Comparison of ENCODE assay signal across 23 cellular contexts in the genomic region with DNA sequence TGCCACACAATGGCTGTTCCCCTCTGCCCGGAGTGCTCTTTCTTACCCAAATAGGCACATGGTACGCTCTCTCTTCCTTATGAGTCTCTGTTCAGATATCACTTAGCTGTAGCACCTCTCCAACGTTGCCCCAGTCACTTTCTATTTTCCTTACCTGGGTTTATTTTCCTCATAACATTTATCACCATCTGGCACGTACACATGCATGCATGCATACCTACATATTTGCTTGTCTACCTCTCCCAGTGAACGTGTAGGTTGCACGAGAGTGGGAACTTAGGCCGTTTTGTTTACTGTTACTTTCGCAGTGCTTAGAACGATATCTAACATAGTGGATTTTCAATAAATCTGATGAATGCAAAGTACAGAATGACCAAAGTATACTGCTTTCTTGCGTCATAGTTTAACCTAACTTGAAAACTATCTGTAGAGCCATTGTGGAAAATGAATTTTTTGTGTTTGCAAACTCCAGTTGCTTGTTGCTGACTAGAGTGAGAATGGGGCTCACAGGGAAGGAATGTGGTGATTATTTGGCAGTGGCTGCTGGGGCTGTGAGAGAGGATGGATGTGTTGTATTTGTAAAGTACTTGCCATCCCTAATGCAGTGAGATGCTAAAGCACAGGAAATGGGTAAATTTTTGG. TPM values are rescaled to one million over a fixed set of nuclear protein-coding genes. Genes with fewer than 3 reads are reported as not detected.
DNase-seq lines count a peak whose midpoint lies in the region; ATAC-seq and TF ChIP-seq lines count a peak whose summit lies in the region.
"Had no signal": no experiment of that assay in that cellular context is flagged by ENCODE, and none has a peak within 500 bp of the region (broad histone marks: within the 10 kb centered on the region; RNA-seq: fewer than 3 reads in every experiment).

No MANE protein-coding gene starts in this region.

- no TSS peak for BruUV-seq in MCF 10A (replicated peaks; lab: Mats Ljungman, UMichigan)

- no peak overlapping the region for H3K9ac ChIP-seq in smooth muscle cell (ENCODE audit: low read depth)

- H3K27ac Mint-ChIP-seq in MCF 10A (ENCODE audit: low read depth, unreplicated experiment) (peak overlapping the region; percentile 44), WTC11 (peak overlapping the region; percentile 96)
- no peak overlapping the region for H3K27ac Mint-ChIP-seq in activated T-helper 1 cell treated with anti-CD3 and anti-CD28 coated beads, Interleukin-12 subunit alpha, Interleukin-12 subunit beta, Interleukin-2, Interleukin-4 antibody, amounts not matched to agents 30 ng/mL and 10 ng/mL and 1 ng/mL, durations not matched to agents 14 hours and 24 hours and 36 hours
- H3K27ac Mint-ChIP-seq: activated naive CD8-positive, alpha-beta T cell treated with anti-CD3 and anti-CD28 coated beads for 36 hours; CD8-positive, alpha-beta T cell; T-helper 2 cell treated with Interferon-gamma antibody and Interleukin-4, amounts not matched to agents 5 μg/mL and 100 μg/mL, for 36 hours had no signal

- H3K36me3 Mint-ChIP-seq in MCF 10A (ENCODE audit: insufficient read depth, unreplicated experiment) (peaks cover 72% of the 10 kb centered on the region), WTC11 (peaks cover 3% of the 10 kb centered on the region)
- peaks cover 19% of the 10 kb centered on the region for H3K36me3 Mint-ChIP-seq in activated T-helper 1 cell treated with anti-CD3 and anti-CD28 coated beads, Interleukin-12 subunit alpha, Interleukin-12 subunit beta, Interleukin-2, Interleukin-4 antibody, amounts not matched to agents 30 ng/mL and 10 ng/mL and 1 ng/mL, durations not matched to agents 14 hours and 24 hours and 36 hours (ENCODE audit: low read depth)

- CTCF ChIA-PET in MCF 10A (lab: Yijun Ruan, JAX): interaction anchor here (0.9 to 3.8 kb wide), 9 partner anchors 8 to 217 kb away, joined by 3 to 28 read pairs (median 4); no protein-coding TSS in a partner anchor
- CTCF ChIA-PET in WTC11 (lab: Charles Lee): interaction anchor here (0.7 to 3.8 kb wide), 4 partner anchors 31 to 111 kb away, joined by 4 to 14 read pairs (median 5); no protein-coding TSS in a partner anchor

- no peak overlapping the region for H3K4me2 ChIP-seq in smooth muscle cell

- peaks cover 15% of the 10 kb centered on the region for H3F3A ChIP-seq in smooth muscle cell (ENCODE audit: low read depth)

- H3K4me3 Mint-ChIP-seq in MCF 10A (ENCODE audit: unreplicated experiment) (no peak overlapping the region), WTC11 (no peak overlapping the region)
- no peak overlapping the region for H3K4me3 Mint-ChIP-seq in activated T-helper 1 cell treated with anti-CD3 and anti-CD28 coated beads, Interleukin-12 subunit alpha, Interleukin-12 subunit beta, Interleukin-2, Interleukin-4 antibody, amounts not matched to agents 30 ng/mL and 10 ng/mL and 1 ng/mL, durations not matched to agents 14 hours and 24 hours and 36 hours
- H3K4me3 Mint-ChIP-seq: activated naive CD8-positive, alpha-beta T cell treated with anti-CD3 and anti-CD28 coated beads for 36 hours; CD8-positive, alpha-beta T cell; T-helper 2 cell treated with Interferon-gamma antibody and Interleukin-4, amounts not matched to agents 5 μg/mL and 100 μg/mL, for 36 hours had no signal

- H3K27me3 ChIP-seq in breast epithelium (no peaks in the 10 kb centered on the region), smooth muscle cell (ENCODE audit: low read depth) (no peaks in the 10 kb centered on the region)
- H3K27me3 ChIP-seq: heart left ventricle, pancreas, spleen had no signal

- 82% methylated on average over 10 of the region's 10 CpGs for WGBS in smooth muscle cell (ENCODE audit: low lambda C conversion rate)

- TF ChIP-seq POLR2A in breast epithelium (IDR thresholded peaks at IDR 0.05): no peak

- H3K27me3 Mint-ChIP-seq in MCF 10A (ENCODE audit: insufficient read depth, unreplicated experiment) (no peaks in the 10 kb centered on the region), WTC11 (ENCODE audit: low read depth) (no peaks in the 10 kb centered on the region)
- no peaks in the 10 kb centered on the region for H3K27me3 Mint-ChIP-seq in activated T-helper 1 cell treated with anti-CD3 and anti-CD28 coated beads, Interleukin-12 subunit alpha, Interleukin-12 subunit beta, Interleukin-2, Interleukin-4 antibody, amounts not matched to agents 30 ng/mL and 10 ng/mL and 1 ng/mL, durations not matched to agents 14 hours and 24 hours and 36 hours (ENCODE audit: insufficient read depth)
- H3K27me3 Mint-ChIP-seq: activated naive CD8-positive, alpha-beta T cell treated with anti-CD3 and anti-CD28 coated beads for 36 hours had no signal

- POLR2A ChIA-PET in MCF 10A (lab: Yijun Ruan, JAX): interaction anchor here (0.8 to 1.9 kb wide), 4 partner anchors 46 to 155 kb away, joined by 3 to 5 read pairs (median 4); partner anchors contain the start of gene ACSL3
- POLR2A ChIA-PET in WTC11 (lab: Charles Lee): interaction anchor here (0.7 to 1.1 kb wide), 2 partner anchors 16 to 46 kb away, joined by 3 to 4 read pairs; no protein-coding TSS in a partner anchor

- H3K4me3 ChIP-seq in breast epithelium: no peak overlapping the region
- H3K4me3 ChIP-seq in fibroblast of the aortic adventitia (ENCODE audit: low read depth, low read length): no peak overlapping the region
- no peak overlapping the region for H3K4me3 ChIP-seq in smooth muscle cell
- H3K4me3 ChIP-seq: GM12878, heart left ventricle, K562, pancreas, spleen had no signal

- ATAC-seq in WTC11: peak; percentile 90
- ATAC-seq in HG03139 (IDR thresholded peaks at IDR 0.05; ENCODE audit: unreplicated experiment): no peak
- no peak for ATAC-seq in GM21737 (IDR thresholded peaks at IDR 0.05; ENCODE audit: unreplicated experiment)
- ATAC-seq: CD8-positive, alpha-beta T cell; GM12878; HCT116; K562; pancreas had no signal

- H3K79me2 ChIP-seq in smooth muscle cell (ENCODE audit: low read depth): peaks cover 99% of the 10 kb centered on the region

- H3K27ac ChIP-seq in breast epithelium (no peak overlapping the region), smooth muscle cell (ENCODE audit: low read depth) (peak overlapping the region; percentile 20)
- H3K27ac ChIP-seq: pancreas, spleen had no signal

- no peak overlapping the region for H2AFZ ChIP-seq in smooth muscle cell (ENCODE audit: low read depth)

- intact Hi-C loops in MCF 10A (cut with micrococcal nuclease): no loop called here
- intact Hi-C loops in breast epithelium (cut with DNase I; ENCODE audit: low total_unique reads): no loop called here
- intact Hi-C loops in activated T-helper 1 cell treated with anti-CD3 and anti-CD28 coated beads, Interleukin-12 subunit alpha, Interleukin-12 subunit beta, Interleukin-2, Interleukin-4 antibody, amounts not matched to agents 30 ng/mL and 10 ng/mL and 1 ng/mL, durations not matched to agents 14 hours and 24 hours and 36 hours (cut with micrococcal nuclease): no loop called here

- DNase-seq in MCF 10A (ENCODE audit: unreplicated experiment) (no peak), breast epithelium (ENCODE audit: low spot score in 2 of 2) (no peak), WTC11 (ENCODE audit: low spot score) (no peak), fibroblast of the aortic adventitia (ENCODE audit: low read depth) (peak; percentile 62), smooth muscle cell (lab: John Stamatoyannopoulos, UW; ENCODE audit: unreplicated experiment) (no peak)
- DNase-seq in activated T-helper 1 cell treated with anti-CD3 and anti-CD28 coated beads, Interleukin-12 subunit alpha, Interleukin-12 subunit beta, Interleukin-2, Interleukin-4 antibody, amounts not matched to agents 30 ng/mL and 10 ng/mL and 1 ng/mL, durations not matched to agents 14 hours and 24 hours and 36 hours (ENCODE audit: low spot score): no peak
- DNase-seq: activated CD4-positive, alpha-beta T cell treated with anti-CD3 and anti-CD28 coated beads for 48 hours; activated naive CD8-positive, alpha-beta T cell treated with anti-CD3 and anti-CD28 coated beads for 36 hours; activated T-cell treated with anti-CD3 and anti-CD28 coated beads for 4 hours; CD8-positive, alpha-beta T cell; heart left ventricle; NCI-H1417; NCI-H446 treated with DMSO at 0.1 percent for 48 hours; pancreas; SIG-M5; spleen; stimulated activated naive CD4-positive, alpha-beta T cell had no signal

- no peaks in the 10 kb centered on the region for H3K9me3 Mint-ChIP-seq in MCF 10A (ENCODE audit: unreplicated experiment)
- no peaks in the 10 kb centered on the region for H3K9me3 Mint-ChIP-seq in WTC11
- no peaks in the 10 kb centered on the region for H3K9me3 Mint-ChIP-seq in activated T-helper 1 cell treated with anti-CD3 and anti-CD28 coated beads, Interleukin-12 subunit alpha, Interleukin-12 subunit beta, Interleukin-2, Interleukin-4 antibody, amounts not matched to agents 30 ng/mL and 10 ng/mL and 1 ng/mL, durations not matched to agents 14 hours and 24 hours and 36 hours
- H3K9me3 Mint-ChIP-seq: activated naive CD8-positive, alpha-beta T cell treated with anti-CD3 and anti-CD28 coated beads for 36 hours; CD8-positive, alpha-beta T cell; T-helper 2 cell treated with Interferon-gamma antibody and Interleukin-4, amounts not matched to agents 5 μg/mL and 100 μg/mL, for 36 hours had no signal

- H4K20me1 ChIP-seq in smooth muscle cell (ENCODE audit: low read depth): peaks cover 99% of the 10 kb centered on the region

- peaks cover 40% of the 10 kb centered on the region for H3K4me1 Mint-ChIP-seq in MCF 10A (ENCODE audit: insufficient read depth, unreplicated experiment)
- H3K4me1 Mint-ChIP-seq in WTC11: peaks cover 87% of the 10 kb centered on the region
- peaks cover 30% of the 10 kb centered on the region for H3K4me1 Mint-ChIP-seq in activated T-helper 1 cell treated with anti-CD3 and anti-CD28 coated beads, Interleukin-12 subunit alpha, Interleukin-12 subunit beta, Interleukin-2, Interleukin-4 antibody, amounts not matched to agents 30 ng/mL and 10 ng/mL and 1 ng/mL, durations not matched to agents 14 hours and 24 hours and 36 hours (ENCODE audit: low read depth)

- H3K9me3 ChIP-seq in breast epithelium (no peaks in the 10 kb centered on the region), smooth muscle cell (replicated peaks; ENCODE audit: low read depth) (no peaks in the 10 kb centered on the region)
- H3K9me3 ChIP-seq: heart left ventricle, pancreas, spleen had no signal

- H3K4me1 ChIP-seq in breast epithelium (no peaks in the 10 kb centered on the region), smooth muscle cell (ENCODE audit: low read depth) (peaks cover 5% of the 10 kb centered on the region)

- no peaks in the 10 kb centered on the region for H3K36me3 ChIP-seq in breast epithelium
- peaks cover 20% of the 10 kb centered on the region for H3K36me3 ChIP-seq in smooth muscle cell (ENCODE audit: low read depth)

- TF ChIP-seq CTCF in MCF 10A (IDR thresholded peaks at IDR 0.05; ENCODE audit: unreplicated experiment): no peak
- no peak for TF ChIP-seq CTCF in breast epithelium (IDR thresholded peaks at IDR 0.05)
- no peak for TF ChIP-seq CTCF in WTC11 (IDR thresholded peaks at IDR 0.05)
- no peak for TF ChIP-seq CTCF in fibroblast of the aortic adventitia (IDR thresholded peaks at IDR 0.05; ENCODE audit: insufficient read depth, low read length)
- no peak for TF ChIP-seq CTCF in smooth muscle cell (IDR thresholded peaks at IDR 0.05; ENCODE audit: borderline replicate concordance, insufficient read depth, poor library complexity, severe bottlenecking)

RNA-seq across cellular contexts. Expression of gene ACSL3, which starts 47.1 kb away (rescaled TPM):
- 183 and 203 TPM in 2 replicates for total RNA-seq in MCF 10A (2022)
- total RNA-seq in breast epithelium: 100 to 1,000 TPM in 1 of 3 donors, 10 to 100 TPM in 2; 50.9 to 115 (median 74.4) TPM
- total RNA-seq in WTC11 (2021): 78.4 to 100 TPM (median 82.2 TPM) in 3 replicates
- total RNA-seq in fibroblast of the aortic adventitia (ENCODE audit: low replicate concordance): 88.5 and 94.0 TPM in 2 replicates
- 178 and 183 TPM in 2 replicates for total RNA-seq in smooth muscle cell
- 111 TPM in 2 replicates for polyA plus RNA-seq in smooth muscle cell
- 75.4 and 79.4 TPM in 2 replicates for total RNA-seq in activated T-helper 1 cell treated with anti-CD3 and anti-CD28 coated beads, Interleukin-12 subunit alpha, Interleukin-12 subunit beta, Interleukin-2, Interleukin-4 antibody, amounts not matched to agents 30 ng/mL and 10 ng/mL and 1 ng/mL, durations not matched to agents 14 hours and 24 hours and 36 hours
